Comparison of ENCODE assay signal across 2 cellular contexts in the genomic region with DNA sequence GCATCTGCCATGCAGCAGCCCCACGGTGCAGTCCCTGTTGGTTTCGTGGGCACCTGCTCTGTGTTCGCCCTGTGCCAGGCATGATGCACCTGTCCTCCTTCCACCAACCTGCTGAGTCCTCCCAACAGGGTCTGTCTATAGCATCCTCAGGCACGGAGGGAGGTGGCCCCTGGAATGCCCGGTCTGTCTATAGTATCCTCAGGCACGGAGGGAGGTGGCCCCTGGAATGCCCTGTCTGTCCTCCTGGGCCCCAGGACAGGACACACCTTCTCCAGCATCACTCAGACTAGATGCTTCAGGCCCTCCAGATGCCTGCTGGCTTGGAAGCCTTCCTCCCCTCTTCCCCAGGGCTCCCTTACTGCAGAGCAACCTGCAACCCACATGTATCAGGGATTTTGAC.
TF ChIP-seq lines count a peak whose summit lies in the region.

No MANE protein-coding gene starts in this region.

TF ChIP-seq in HCT116, 20 proteins besides CTCF, POLR2A, EP300 and RAD21:
- no peak for TF ChIP-seq CEBPB (IDR thresholded peaks at IDR 0.05; ENCODE audit: low read depth)
- TF ChIP-seq ZFX (IDR thresholded peaks at IDR 0.05), result no peak
- TF ChIP-seq POLR2AphosphoS5 (IDR thresholded peaks at IDR 0.05; ENCODE audit: low read depth, low read length), result no peak
- TF ChIP-seq, protein P1, sequence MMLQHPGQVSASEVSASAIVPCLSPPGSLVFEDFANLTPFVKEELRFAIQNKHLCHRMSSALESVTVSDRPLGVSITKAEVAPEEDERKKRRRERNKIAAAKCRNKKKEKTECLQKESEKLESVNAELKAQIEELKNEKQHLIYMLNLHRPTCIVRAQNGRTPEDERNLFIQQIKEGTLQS (IDR thresholded peaks at IDR 0.05), result no peak
- TF ChIP-seq, protein P2, sequence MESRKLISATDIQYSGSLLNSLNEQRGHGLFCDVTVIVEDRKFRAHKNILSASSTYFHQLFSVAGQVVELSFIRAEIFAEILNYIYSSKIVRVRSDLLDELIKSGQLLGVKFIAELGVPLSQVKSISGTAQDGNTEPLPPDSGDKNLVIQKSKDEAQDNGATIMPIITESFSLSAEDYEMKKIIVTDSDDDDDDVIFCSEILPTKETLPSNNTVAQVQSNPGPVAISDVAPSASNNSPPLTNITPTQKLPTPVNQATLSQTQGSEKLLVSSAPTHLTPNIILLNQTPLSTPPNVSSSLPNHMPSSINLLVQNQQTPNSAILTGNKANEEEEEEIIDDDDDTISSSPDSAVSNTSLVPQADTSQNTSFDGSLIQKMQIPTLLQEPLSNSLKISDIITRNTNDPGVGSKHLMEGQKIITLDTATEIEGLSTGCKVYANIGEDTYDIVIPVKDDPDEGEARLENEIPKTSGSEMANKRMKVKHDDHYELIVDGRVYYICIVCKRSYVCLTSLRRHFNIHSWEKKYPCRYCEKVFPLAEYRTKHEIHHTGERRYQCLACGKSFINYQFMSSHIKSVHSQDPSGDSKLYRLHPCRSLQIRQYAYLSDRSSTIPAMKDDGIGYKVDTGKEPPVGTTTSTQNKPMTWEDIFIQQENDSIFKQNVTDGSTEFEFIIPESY (IDR thresholded peaks at IDR 0.05; ENCODE audit: extremely low read depth, insufficient replicate concordance, low read length), result no peak
- no peak for TF ChIP-seq ELF1 (IDR thresholded peaks at IDR 0.05; ENCODE audit: borderline replicate concordance, low read depth)
- TF ChIP-seq YY1 (IDR thresholded peaks at IDR 0.05; ENCODE audit: extremely low read depth, insufficient replicate concordance, low read depth, low read length), result no peak
- TF ChIP-seq FOSL1 (IDR thresholded peaks at IDR 0.05; ENCODE audit: low read depth), result no peak

TF ChIP-seq in HepG2, 621 proteins besides CTCF, POLR2A, EP300 and RAD21:
- TF ChIP-seq, protein P3, sequence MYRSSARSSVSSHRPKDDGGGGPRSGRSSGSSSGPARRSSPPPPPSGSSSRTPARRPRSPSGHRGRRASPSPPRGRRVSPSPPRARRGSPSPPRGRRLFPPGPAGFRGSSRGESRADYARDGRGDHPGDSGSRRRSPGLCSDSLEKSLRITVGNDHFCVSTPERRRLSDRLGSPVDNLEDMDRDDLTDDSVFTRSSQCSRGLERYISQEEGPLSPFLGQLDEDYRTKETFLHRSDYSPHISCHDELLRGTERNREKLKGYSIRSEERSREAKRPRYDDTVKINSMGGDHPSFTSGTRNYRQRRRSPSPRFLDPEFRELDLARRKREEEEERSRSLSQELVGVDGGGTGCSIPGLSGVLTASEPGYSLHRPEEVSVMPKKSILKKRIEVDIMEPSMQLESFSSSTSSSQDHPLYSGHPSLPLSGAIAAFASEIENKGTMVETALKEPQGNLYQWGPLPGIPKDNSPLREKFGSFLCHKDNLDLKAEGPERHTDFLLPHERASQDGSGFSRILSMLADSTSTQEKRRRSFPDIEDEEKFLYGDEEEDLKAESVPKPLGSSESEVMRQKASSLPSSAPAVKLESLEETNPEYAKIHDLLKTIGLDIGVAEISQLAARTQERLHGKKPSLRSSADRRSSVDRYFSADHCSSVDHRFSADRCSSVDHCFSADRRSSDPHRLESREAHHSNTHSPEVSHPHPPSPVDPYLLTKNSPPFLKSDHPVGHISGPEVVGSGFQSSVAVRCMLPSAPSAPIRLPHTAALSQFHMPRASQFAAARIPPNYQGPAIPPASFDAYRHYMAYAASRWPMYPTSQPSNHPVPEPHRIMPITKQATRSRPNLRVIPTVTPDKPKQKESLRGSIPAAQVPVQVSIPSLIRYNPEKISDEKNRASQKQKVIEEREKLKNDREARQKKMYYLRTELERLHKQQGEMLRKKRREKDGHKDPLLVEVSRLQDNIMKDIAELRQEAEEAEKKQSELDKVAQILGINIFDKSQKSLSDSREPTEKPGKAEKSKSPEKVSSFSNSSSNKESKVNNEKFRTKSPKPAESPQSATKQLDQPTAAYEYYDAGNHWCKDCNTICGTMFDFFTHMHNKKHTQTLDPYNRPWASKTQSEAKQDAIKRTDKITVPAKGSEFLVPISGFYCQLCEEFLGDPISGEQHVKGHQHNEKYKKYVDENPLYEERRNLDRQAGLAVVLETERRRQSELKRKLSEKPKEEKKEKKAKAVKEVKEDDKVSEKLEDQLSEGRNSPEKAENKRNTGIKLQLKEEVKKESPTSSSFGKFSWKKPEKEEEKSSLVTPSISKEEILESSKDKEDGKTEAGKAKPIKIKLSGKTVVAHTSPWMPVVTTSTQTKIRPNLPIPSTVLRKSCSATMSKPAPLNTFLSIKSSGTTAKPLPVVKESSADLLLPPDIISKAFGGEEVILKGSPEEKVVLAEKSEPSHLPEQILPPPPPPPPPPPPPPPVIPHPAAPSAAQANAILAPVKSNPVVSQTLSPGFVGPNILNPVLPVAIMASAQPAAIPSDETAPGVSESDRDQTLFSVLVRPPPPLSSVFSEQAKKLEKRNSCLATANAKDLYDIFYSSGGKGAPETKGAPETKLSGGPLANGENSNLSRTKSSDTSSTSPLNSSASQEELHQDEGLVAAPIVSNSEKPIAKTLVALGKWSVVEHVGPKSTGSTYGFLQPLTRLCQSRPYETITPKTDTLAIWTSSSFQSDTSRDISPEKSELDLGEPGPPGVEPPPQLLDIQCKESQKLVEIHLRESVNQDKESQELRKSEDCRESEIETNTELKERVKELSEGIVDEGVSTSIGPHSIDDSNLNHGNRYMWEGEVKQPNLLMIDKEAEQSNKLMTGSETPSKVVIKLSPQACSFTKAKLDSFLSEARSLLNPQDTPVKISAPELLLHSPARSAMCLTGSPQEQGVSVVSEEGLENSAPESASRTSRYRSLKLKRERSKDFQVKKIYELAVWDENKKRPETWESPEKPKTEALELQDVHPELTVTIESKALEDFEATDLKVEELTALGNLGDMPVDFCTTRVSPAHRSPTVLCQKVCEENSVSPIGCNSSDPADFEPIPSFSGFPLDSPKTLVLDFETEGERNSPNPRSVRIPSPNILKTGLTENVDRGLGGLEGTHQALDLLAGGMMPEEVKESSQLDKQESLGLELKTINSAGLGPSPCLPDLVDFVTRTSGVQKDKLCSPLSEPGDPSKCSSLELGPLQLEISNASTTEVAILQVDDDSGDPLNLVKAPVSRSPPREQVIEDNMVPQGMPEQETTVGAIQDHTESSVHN (CRISPR knock-in tag; IDR thresholded peaks at IDR 0.05), result no peak
- TF ChIP-seq ZNF747 (CRISPR knock-in tag; IDR thresholded peaks at IDR 0.05; ENCODE audit: borderline replicate concordance), result no peak
